13 cellular contexts compared by ENCODE assay signal in genomic region chrX:17654116-17654515, GRCh38.
DNase-seq lines count a peak whose midpoint lies in the region; ATAC-seq and TF ChIP-seq lines count a peak whose summit lies in the region.
"Had no signal": no experiment of that assay in that cellular context is flagged by ENCODE, and none has a peak within 500 bp of the region (broad histone marks: within the 10 kb centered on the region; RNA-seq: fewer than 3 reads in every experiment).

No MANE protein-coding gene starts in this region.

- H3K27ac Mint-ChIP-seq in activated T-cell treated with anti-CD3 and anti-CD28 coated beads, Interleukin-2, amount 50 U/mL, for 72 hours = peak overlapping the region; percentile 10
- H3K27ac Mint-ChIP-seq in natural killer cell = peak overlapping the region in 1 of 2 donors; percentile 83
- peak overlapping the region; percentile 77 for H3K27ac Mint-ChIP-seq in stimulated activated naive CD8-positive, alpha-beta T cell treated with anti-CD3 and anti-CD28 coated beads, Interleukin-15, Interleukin-2, amounts not matched to agents 100 ng/mL and 50 ng/mL, for 24 hours

- H3K18ac ChIP-seq in neuronal stem cell (ENCODE audit: low read length) = no peak overlapping the region

- no peaks in the 10 kb centered on the region for H3K9me2 ChIP-seq in hepatocyte (replicated peaks; ENCODE audit: insufficient read depth)

- peaks cover 2 to 4% of the 10 kb centered on the region in 2 donors for H3K4me1 ChIP-seq in neuronal stem cell (ENCODE audit: control insufficient read depth in 2 of 2, insufficient read depth in 1 of 2, low read depth in 1 of 2, low read length in 2 of 2)
- no peaks in the 10 kb centered on the region for H3K4me1 ChIP-seq in hepatocyte (ENCODE audit: insufficient read depth)
- H3K4me1 ChIP-seq: A549 had no signal

- no peak overlapping the region for H4K91ac ChIP-seq in neuronal stem cell (ENCODE audit: low read depth, low read length, poor library complexity)

- peaks cover 1 to 3% of the 10 kb centered on the region in 2 donors for H3K9me3 Mint-ChIP-seq in activated T-cell treated with anti-CD3 and anti-CD28 coated beads, Interleukin-2, amount 50 U/mL, for 72 hours
- peaks cover 0 to 3% of the 10 kb centered on the region in 2 donors for H3K9me3 Mint-ChIP-seq in natural killer cell
- H3K9me3 Mint-ChIP-seq in stimulated activated naive CD8-positive, alpha-beta T cell treated with anti-CD3 and anti-CD28 coated beads, Interleukin-15, Interleukin-2, amounts not matched to agents 100 ng/mL and 50 ng/mL, for 24 hours = no peaks in the 10 kb centered on the region

- no peak overlapping the region for H3K27ac ChIP-seq in neuronal stem cell (replicated peaks; ENCODE audit: low read length)
- H3K27ac ChIP-seq in hepatocyte = no peak overlapping the region
- H3K27ac ChIP-seq: A549, body of pancreas, RWPE1 had no signal

- no peak overlapping the region for H3K23ac ChIP-seq in neuronal stem cell (ENCODE audit: low read depth, low read length, poor library complexity)

- H3K14ac ChIP-seq in neuronal stem cell (ENCODE audit: low read length) = no peak overlapping the region

- no peak overlapping the region for H3K9ac ChIP-seq in neuronal stem cell (ENCODE audit: low read depth, low read length, poor library complexity)

- H2AFZ ChIP-seq in neuronal stem cell (ENCODE audit: low read length) (no peak overlapping the region), hepatocyte (no peak overlapping the region)

- H3K4me3 ChIP-seq in neuronal stem cell (ENCODE audit: low read length in 2 of 2) (no peak overlapping the region), hepatocyte (no peak overlapping the region)
- H3K4me3 ChIP-seq: A549, body of pancreas had no signal

- H3K36me3 ChIP-seq in neuronal stem cell (replicated peaks in 1 of 2; ENCODE audit: control insufficient read depth in 2 of 2, insufficient read depth in 2 of 2, low read length in 2 of 2) (no peaks in the 10 kb centered on the region), hepatocyte (replicated peaks; ENCODE audit: insufficient read depth, low read depth) (no peaks in the 10 kb centered on the region)

- peaks cover 19% of the 10 kb centered on the region for H3K27me3 Mint-ChIP-seq in activated T-cell treated with anti-CD3 and anti-CD28 coated beads, Interleukin-2, amount 50 U/mL, for 72 hours (ENCODE audit: low read depth)
- peaks cover 17 to 33% of the 10 kb centered on the region in 2 donors for H3K27me3 Mint-ChIP-seq in natural killer cell (ENCODE audit: low read depth in 2 of 2)
- peaks cover 5% of the 10 kb centered on the region for H3K27me3 Mint-ChIP-seq in stimulated activated naive CD8-positive, alpha-beta T cell treated with anti-CD3 and anti-CD28 coated beads, Interleukin-15, Interleukin-2, amounts not matched to agents 100 ng/mL and 50 ng/mL, for 24 hours

- no peak for DNase-seq in activated CD4-positive, CD25-positive, alpha-beta regulatory T cell (lab: John Stamatoyannopoulos, UW)
- peak; percentile 53 to 65 for DNase-seq in activated T-cell treated with anti-CD3 and anti-CD28 coated beads, Interleukin-2, amount 50 U/mL, for 72 hours
- DNase-seq in natural killer cell = no peak
- DNase-seq in neuronal stem cell (ENCODE audit: low spot score) = no peak
- DNase-seq in hepatocyte (ENCODE audit: low spot score) = no peak
- DNase-seq: body of pancreas, NCI-H1092, NCI-H446 had no signal

- H3K4me3 Mint-ChIP-seq in activated T-cell treated with anti-CD3 and anti-CD28 coated beads, Interleukin-2, amount 50 U/mL, for 72 hours = peak overlapping the region; percentile 87 to 95
- no peak overlapping the region for H3K4me3 Mint-ChIP-seq in natural killer cell
- H3K4me3 Mint-ChIP-seq in stimulated activated naive CD8-positive, alpha-beta T cell treated with anti-CD3 and anti-CD28 coated beads, Interleukin-15, Interleukin-2, amounts not matched to agents 100 ng/mL and 50 ng/mL, for 24 hours = no peak overlapping the region

- H2BK5ac ChIP-seq in neuronal stem cell (ENCODE audit: low read length) = no peak overlapping the region

- H3K36me3 Mint-ChIP-seq in activated T-cell treated with anti-CD3 and anti-CD28 coated beads, Interleukin-2, amount 50 U/mL, for 72 hours (ENCODE audit: insufficient read depth in 2 of 2) = peaks cover 3% of the 10 kb centered on the region in 2 donors
- H3K36me3 Mint-ChIP-seq in natural killer cell = no peaks in the 10 kb centered on the region
- no peaks in the 10 kb centered on the region for H3K36me3 Mint-ChIP-seq in stimulated activated naive CD8-positive, alpha-beta T cell treated with anti-CD3 and anti-CD28 coated beads, Interleukin-15, Interleukin-2, amounts not matched to agents 100 ng/mL and 50 ng/mL, for 24 hours (ENCODE audit: low read depth)

- no peak overlapping the region for H4K8ac ChIP-seq in neuronal stem cell (ENCODE audit: low read depth, low read length)

- H3K79me1 ChIP-seq in neuronal stem cell (ENCODE audit: low read depth, low read length) = no peaks in the 10 kb centered on the region

- no peak overlapping the region for H2BK120ac ChIP-seq in neuronal stem cell (ENCODE audit: low read depth, low read length)

- H3K4me1 Mint-ChIP-seq in activated T-cell treated with anti-CD3 and anti-CD28 coated beads, Interleukin-2, amount 50 U/mL, for 72 hours (ENCODE audit: low read depth) = peaks cover 24% of the 10 kb centered on the region
- H3K4me1 Mint-ChIP-seq in natural killer cell = peaks cover 11 to 14% of the 10 kb centered on the region in 2 donors
- H3K4me1 Mint-ChIP-seq in stimulated activated naive CD8-positive, alpha-beta T cell treated with anti-CD3 and anti-CD28 coated beads, Interleukin-15, Interleukin-2, amounts not matched to agents 100 ng/mL and 50 ng/mL, for 24 hours (ENCODE audit: low read depth) = peaks cover 31% of the 10 kb centered on the region

- ATAC-seq in activated CD4-positive, CD25-positive, alpha-beta regulatory T cell treated with anti-CD3 and anti-CD28 coated beads, Interleukin-2, amount 50 U/mL, for 24 hours = peak; percentile 36 to 48
- peak; percentile 67 to 81 for ATAC-seq in activated T-cell treated with anti-CD3 and anti-CD28 coated beads, Interleukin-2, amount 50 U/mL, for 72 hours (replicated peaks in 1 of 2)
- ATAC-seq in natural killer cell (peak in 2 of 3 donors; percentile 60 to 61), GM18868 (IDR thresholded peaks at IDR 0.05; ENCODE audit: unreplicated experiment) (no peak)
- ATAC-seq: A549, body of pancreas had no signal

- no CpG with 5 or more reads among the region's 3 CpGs for WGBS in neuronal stem cell (ENCODE audit: extremely low coverage in 2 of 2, insufficient read length in 2 of 2, insufficient replicate concordance in 1 of 2), 2 donors
- 64% methylated on average over 3 of the region's 3 CpGs for WGBS in hepatocyte (ENCODE audit: low lambda C conversion rate, missing lambda C conversion rate)

- H2BK15ac ChIP-seq in neuronal stem cell (ENCODE audit: low read length) = no peak overlapping the region

- no peaks in the 10 kb centered on the region for H4K20me1 ChIP-seq in hepatocyte (ENCODE audit: insufficient read depth, poor library complexity, severe bottlenecking)

- TF ChIP-seq CTCF in natural killer cell (IDR thresholded peaks at IDR 0.05) (no peak), hepatocyte (IDR thresholded peaks at IDR 0.05; ENCODE audit: poor library complexity) (no peak)

- H2AK5ac ChIP-seq in neuronal stem cell (ENCODE audit: low read depth, low read length) = no peak overlapping the region

- H3K9me3 ChIP-seq in neuronal stem cell (replicated peaks in 1 of 2; ENCODE audit: control insufficient read depth in 2 of 2, insufficient read depth in 1 of 2, low read depth in 1 of 2, low read length in 2 of 2) (no peaks in the 10 kb centered on the region), hepatocyte (ENCODE audit: low read depth) (no peaks in the 10 kb centered on the region)
- H3K9me3 ChIP-seq: A549, body of pancreas had no signal

- intact Hi-C loops in natural killer cell (cut with micrococcal nuclease) = no loop called here

- no peak overlapping the region for H2BK12ac ChIP-seq in neuronal stem cell (ENCODE audit: low read length)

- H3K79me2 ChIP-seq in hepatocyte = no peaks in the 10 kb centered on the region

- H3K4me2 ChIP-seq in neuronal stem cell (ENCODE audit: insufficient read depth, low read length, poor library complexity, severe bottlenecking) (no peak overlapping the region), hepatocyte (no peak overlapping the region)
- H3K4me2 ChIP-seq: A549 had no signal

- peaks cover 0 to 26% (median 5%) of the 10 kb centered on the region in 3 experiments for H3K27me3 ChIP-seq in neuronal stem cell (ENCODE audit: control insufficient read depth in 3 of 3, insufficient read depth in 3 of 3, low read depth in 1 of 3, low read length in 3 of 3)
- H3K27me3 ChIP-seq in hepatocyte = peaks cover 7% of the 10 kb centered on the region
- H3K27me3 ChIP-seq: body of pancreas had no signal

- H3K4ac ChIP-seq in neuronal stem cell (ENCODE audit: low read length) = no peak overlapping the region

Comparison
In these comparisons a context has a peak if more than half of its experiments do, and no peak if none do; other contexts are left out.
1. DNase-seq: peak in activated T-cell treated with anti-CD3 and anti-CD28 coated beads, Interleukin-2, amount 50 U/mL, for 72 hours (2 of 2); none in activated CD4-positive, CD25-positive, alpha-beta regulatory T cell (0 of 4), natural killer cell (single experiment), neuronal stem cell (single experiment) and hepatocyte (single experiment).
2. H3K4me3 Mint-ChIP-seq: peak in activated T-cell treated with anti-CD3 and anti-CD28 coated beads, Interleukin-2, amount 50 U/mL, for 72 hours (2 of 2); none in natural killer cell (single experiment) and stimulated activated naive CD8-positive, alpha-beta T cell treated with anti-CD3 and anti-CD28 coated beads, Interleukin-15, Interleukin-2, amounts not matched to agents 100 ng/mL and 50 ng/mL, for 24 hours (single experiment).